ENCODE assay signal across 1 cellular context in the genomic region with DNA sequence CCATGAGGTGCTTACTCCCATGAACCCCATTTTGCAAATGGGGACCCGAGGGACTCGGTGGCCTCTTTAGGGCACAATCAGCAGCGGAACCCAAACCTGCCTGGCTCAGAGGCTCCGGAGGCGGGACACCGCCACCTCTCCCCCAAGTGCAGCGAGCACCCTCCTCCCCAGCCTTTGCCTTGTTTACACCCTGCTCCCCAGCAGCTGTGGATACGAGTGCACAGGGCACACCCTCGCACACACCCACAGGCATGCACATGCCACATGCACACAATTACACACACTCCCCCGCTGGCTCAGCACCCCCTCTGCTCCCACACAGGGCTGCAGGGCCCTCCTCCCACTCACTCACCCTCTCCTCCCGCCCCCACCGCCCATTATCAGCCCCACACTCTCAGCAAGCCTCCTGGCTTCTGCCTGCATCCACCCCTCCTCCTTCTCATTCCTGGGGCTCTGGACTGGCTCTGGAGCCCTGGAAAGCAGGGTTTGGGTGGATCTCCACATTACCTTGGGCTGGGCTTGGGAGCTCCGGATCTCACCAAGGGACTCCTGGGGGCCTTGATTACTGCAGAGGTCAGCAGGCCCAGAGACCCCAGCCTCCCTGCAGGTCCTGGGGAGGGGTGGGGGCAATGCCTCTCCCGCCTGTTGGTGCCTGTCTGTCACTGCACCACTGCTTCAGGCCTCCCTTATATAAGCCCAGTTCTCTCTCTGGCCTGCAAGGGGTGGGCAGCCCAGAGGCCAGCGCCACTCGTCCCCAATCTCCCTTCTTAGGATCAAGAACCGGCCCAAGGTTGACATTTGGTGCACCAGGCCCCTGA.
TF ChIP-seq lines count a peak whose summit lies in the region.

No MANE protein-coding gene starts in this region.

TF ChIP-seq in H1, 55 proteins besides CTCF, POLR2A, EP300 and RAD21:
- TF ChIP-seq TAF7 (optimal IDR thresholded peaks at IDR 0.05; ENCODE audit: borderline replicate concordance, low read depth, low read length) (no peak), EZH2 (IDR thresholded peaks at IDR 0.05; ENCODE audit: low read depth, low read length, severe bottlenecking) (no peak), SIX5 (IDR thresholded peaks at IDR 0.05; ENCODE audit: low read depth, low read length) (no peak), EGR1 (IDR thresholded peaks at IDR 0.05; ENCODE audit: borderline replicate concordance, low read depth, low read length) (no peak), RXRA (IDR thresholded peaks at IDR 0.05; ENCODE audit: insufficient read depth, low read depth, low read length) (no peak), KDM1A (IDR thresholded peaks at IDR 0.05; ENCODE audit: borderline replicate concordance, low read length) (no peak), GTF2F1 (IDR thresholded peaks at IDR 0.05; ENCODE audit: borderline replicate concordance, low read depth, low read length) (no peak), FOSL1 (IDR thresholded peaks at IDR 0.05; ENCODE audit: insufficient read depth, low read depth, low read length) (no peak), GABPA (IDR thresholded peaks at IDR 0.05; ENCODE audit: borderline replicate concordance, insufficient read depth, low read length) (no peak), RNF2 (IDR thresholded peaks at IDR 0.05; ENCODE audit: borderline replicate concordance, low read depth, low read length, missing control alignments, poor library complexity, severe bottlenecking) (no peak)
